Comparison of ENCODE assay signal across 21 cellular contexts in the genomic region with DNA sequence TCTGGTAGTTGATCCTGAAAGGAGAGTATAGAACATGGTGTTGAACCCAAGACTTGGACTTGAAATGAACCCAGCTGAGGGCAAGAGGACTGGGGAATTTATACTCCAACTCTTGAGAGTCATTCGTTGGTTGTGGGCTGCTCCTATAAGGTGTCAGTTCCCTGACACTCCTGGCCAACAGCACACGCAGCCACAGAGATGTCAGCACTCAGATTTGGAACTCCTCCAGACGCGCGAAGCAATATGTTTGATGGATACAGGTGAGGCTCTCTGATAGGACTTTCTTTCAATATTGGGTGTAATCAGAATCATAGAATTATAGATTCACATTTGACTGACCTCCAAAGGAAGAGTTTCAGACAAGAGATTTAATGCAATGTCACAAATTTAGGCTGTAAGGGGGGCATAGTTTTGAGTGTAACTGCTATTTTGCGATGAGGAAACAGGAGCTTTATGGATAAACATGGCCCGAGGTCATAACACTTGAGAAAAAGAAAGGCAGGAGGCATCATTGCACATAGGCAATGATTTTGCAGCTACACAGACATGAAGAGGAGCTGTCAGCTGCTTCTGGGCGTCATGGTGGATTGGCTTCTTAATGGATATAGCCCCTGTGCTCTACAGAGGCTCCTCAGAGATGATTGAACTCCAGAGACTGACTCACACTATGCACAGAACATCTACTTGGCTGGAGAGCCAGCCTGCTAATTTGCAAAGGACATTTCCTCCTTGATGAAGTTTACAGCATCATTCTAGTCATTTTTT.
DNase-seq lines count a peak whose midpoint lies in the region; ATAC-seq, FAIRE-seq and TF ChIP-seq lines count a peak whose summit lies in the region.
"Had no signal": no experiment of that assay in that cellular context is flagged by ENCODE, and none has a peak within 500 bp of the region (broad histone marks: within the 10 kb centered on the region; RNA-seq: fewer than 3 reads in every experiment).

No MANE protein-coding gene starts in this region.

- H3K79me2 ChIP-seq in Karpas-422 (ENCODE audit: low read length) = no peaks in the 10 kb centered on the region

- no peak overlapping the region for H3K4me3 Mint-ChIP-seq in T-helper 17 cell
- H3K4me3 Mint-ChIP-seq: CD4-positive, alpha-beta memory T cell; HFFc6 had no signal

- no peak overlapping the region for H3K27ac ChIP-seq in Karpas-422 (ENCODE audit: low read length)

- ATAC-seq in T-helper 17 cell = no peak

- H3K27me3 Mint-ChIP-seq in T-helper 17 cell = peaks cover 27% of the 10 kb centered on the region

- H3K27me3 ChIP-seq in Karpas-422 (ENCODE audit: low read length) = no peaks in the 10 kb centered on the region
- H3K27me3 ChIP-seq in bronchial epithelial cell (ENCODE audit: control insufficient read depth, insufficient read depth, low read length) = no peaks in the 10 kb centered on the region

- H3K9me2 ChIP-seq in Karpas-422 (replicated peaks; ENCODE audit: insufficient read depth, low read length) = no peaks in the 10 kb centered on the region

- no peak overlapping the region for H3K27ac Mint-ChIP-seq in T-helper 17 cell
- H3K27ac Mint-ChIP-seq: CD4-positive, alpha-beta memory T cell; HFFc6 had no signal

- no peaks in the 10 kb centered on the region for H3K9me3 ChIP-seq in Karpas-422 (ENCODE audit: low read length)
- H3K9me3 ChIP-seq in T-helper 17 cell (ENCODE audit: control insufficient read depth, low read length, poor library complexity, severe bottlenecking) = no peaks in the 10 kb centered on the region
- H3K9me3 ChIP-seq: HAP-1 had no signal

- H2AFZ ChIP-seq in Karpas-422 (ENCODE audit: low read length) = no peak overlapping the region

- no peaks in the 10 kb centered on the region for H3K4me1 Mint-ChIP-seq in T-helper 17 cell
- H3K4me1 Mint-ChIP-seq: CD4-positive, alpha-beta memory T cell had no signal

- FAIRE-seq in bronchial epithelial cell (lab: Jason Lieb, UNC) = peak; percentile 43
- FAIRE-seq: G401.6, GM12892, GM19239, H54 had no signal

- no peaks in the 10 kb centered on the region for H4K20me1 ChIP-seq in Karpas-422 (ENCODE audit: insufficient read depth, low read depth, low read length)

- no peak overlapping the region for H3K4me2 ChIP-seq in Karpas-422 (ENCODE audit: low read depth, low read length, poor library complexity, severe bottlenecking)

- no peaks in the 10 kb centered on the region for H3K36me3 ChIP-seq in Karpas-422 (ENCODE audit: insufficient read depth, low read length)
- H3K36me3 ChIP-seq in bronchial epithelial cell (ENCODE audit: control insufficient read depth, insufficient read depth, low read length) = no peaks in the 10 kb centered on the region
- H3K36me3 ChIP-seq: HAP-1 had no signal

- peaks cover 2% of the 10 kb centered on the region for H3K36me3 Mint-ChIP-seq in T-helper 17 cell (ENCODE audit: low read depth)
- H3K36me3 Mint-ChIP-seq: CD4-positive, alpha-beta memory T cell had no signal

- H3K4me3 ChIP-seq in Karpas-422 (ENCODE audit: low read length) (no peak overlapping the region), bronchial epithelial cell (ENCODE audit: low read depth, low read length) (no peak overlapping the region)
- H3K4me3 ChIP-seq: HAP-1 had no signal

- in situ Hi-C loops in GM13976 (cut with MboI; ENCODE audit: low sequenced_read_pairs, unreplicated experiment) = no loop called here

- peak; percentile 19 for DNase-seq in NCI-H2227 treated with DMSO at 0.1 percent for 48 hours (lab: John Stamatoyannopoulos, UW)
- no peak for DNase-seq in NCI-H2227 (lab: John Stamatoyannopoulos, UW; ENCODE audit: unreplicated experiment)
- DNase-seq in Karpas-422 = peak; percentile 6
- no peak for DNase-seq in bronchial epithelial cell (ENCODE audit: low read depth)
- peak; percentile 15 for DNase-seq in retina
- no peak for DNase-seq in T-helper 17 cell
- no peak for DNase-seq in NCI-H2171 (lab: John Stamatoyannopoulos, UW)
- DNase-seq in GM13976 (ENCODE audit: low spot score) = no peak
- DNase-seq: C1 segment of cervical spinal cord; Calu3; CD4-positive, alpha-beta memory T cell; COR-L47; DMS153; DMS79 treated with DMSO at 0.1 percent for 48 hours; GOT3; HFFc6 had no signal

- TF ChIP-seq CTCF in bronchial epithelial cell (IDR thresholded peaks at IDR 0.05; ENCODE audit: insufficient read depth, low read length, severe bottlenecking) (no peak), GM13976 (IDR thresholded peaks at IDR 0.05; ENCODE audit: borderline replicate concordance, control extremely low read depth, extremely low read depth, insufficient read depth, missing control alignments) (no peak)

- H3K9ac ChIP-seq in Karpas-422 (ENCODE audit: low read length) = no peak overlapping the region

- no peaks in the 10 kb centered on the region for H3K4me1 ChIP-seq in Karpas-422 (ENCODE audit: low read length)
- H3K4me1 ChIP-seq: HAP-1 had no signal

Comparison
In these comparisons a context has a peak if more than half of its experiments do, and no peak if none do; other contexts are left out.
1. DNase-seq: peak in NCI-H2227 treated with DMSO at 0.1 percent for 48 hours (single experiment), Karpas-422 (single experiment) and retina (single experiment); none in NCI-H2227 (single experiment), bronchial epithelial cell (single experiment), T-helper 17 cell (0 of 3), NCI-H2171 (single experiment) and GM13976 (single experiment).